Comparison of ENCODE assay signal across 19 cellular contexts in genomic region chr1:111164151-111164550, GRCh38.
"Had no signal": no experiment of that assay in that cellular context is flagged by ENCODE, and none has a peak within 500 bp of the region (broad histone marks: within the 10 kb centered on the region; RNA-seq: fewer than 3 reads in every experiment).

No MANE protein-coding gene starts in this region.

- DNase-seq: activated CD4-positive, alpha-beta T cell treated with anti-CD3 and anti-CD28 coated beads, Interleukin-2, amount 50 U/mL, for 48 hours; activated gamma-delta T cell; activated naive CD8-positive, alpha-beta T cell treated with anti-CD3 and anti-CD28 coated beads for 36 hours; brain microvascular endothelial cell; cerebellar nuclear complex; effector CD4-positive, alpha-beta T cell; lower lobe of right lung; stimulated activated CD4-positive, alpha-beta T cell treated with anti-CD3 and anti-CD28 coated beads, Interleukin-4, amount 100 ng/mL, for 4 hours; SW 1271; T-helper 2 cell; upper lobe of right lung had no signal

- H3K9me3 Mint-ChIP-seq: activated naive CD8-positive, alpha-beta T cell treated with anti-CD3 and anti-CD28 coated beads for 36 hours; natural killer cell treated with Interleukin-12 subunit alpha and Interleukin-12 subunit beta and Interleukin-15 and Interleukin-18, amount 100 ng/mL, for 72 hours; stimulated activated memory B cell treated with anti-CD40 and anti-IgM and Interleukin-4, amounts not matched to agents 10 μg/mL and 1 μg/mL and 100 μg/mL, for 72 hours had no signal

- H3K4me3 ChIP-seq: esophagus muscularis mucosa, lower lobe of right lung, thoracic aorta, upper lobe of right lung had no signal

- H3K27ac ChIP-seq: brain microvascular endothelial cell, esophagus muscularis mucosa, lower lobe of right lung, neutrophil, parathyroid adenoma, thoracic aorta, upper lobe of right lung, VCaP had no signal

- H3K79me2 ChIP-seq: parathyroid adenoma had no signal

- H3K4me1 ChIP-seq: esophagus muscularis mucosa, parathyroid adenoma, upper lobe of right lung had no signal

- H3K27me3 ChIP-seq: brain microvascular endothelial cell, esophagus muscularis mucosa, neutrophil, upper lobe of right lung had no signal

- H3K9ac ChIP-seq: parathyroid adenoma had no signal

- H3K4me3 Mint-ChIP-seq: activated naive CD8-positive, alpha-beta T cell treated with anti-CD3 and anti-CD28 coated beads for 36 hours; natural killer cell treated with Interleukin-12 subunit alpha and Interleukin-12 subunit beta and Interleukin-15 and Interleukin-18, amount 100 ng/mL, for 72 hours; stimulated activated memory B cell treated with anti-CD40 and anti-IgM and Interleukin-4, amounts not matched to agents 10 μg/mL and 1 μg/mL and 100 μg/mL, for 72 hours had no signal

- H2AFZ ChIP-seq: parathyroid adenoma had no signal

- ATAC-seq: lower lobe of right lung; natural killer cell treated with Interleukin-12 subunit alpha and Interleukin-12 subunit beta and Interleukin-15 and Interleukin-18, amount 100 ng/mL, for 72 hours; sciatic nerve; stimulated activated memory B cell treated with anti-CD40 and anti-IgM and Interleukin-4, amounts not matched to agents 10 μg/mL and 1 μg/mL and 100 μg/mL, for 72 hours; upper lobe of right lung had no signal

- H3K27me3 Mint-ChIP-seq: activated naive CD8-positive, alpha-beta T cell treated with anti-CD3 and anti-CD28 coated beads for 36 hours; natural killer cell treated with Interleukin-12 subunit alpha and Interleukin-12 subunit beta and Interleukin-15 and Interleukin-18, amount 100 ng/mL, for 72 hours; stimulated activated memory B cell treated with anti-CD40 and anti-IgM and Interleukin-4, amounts not matched to agents 10 μg/mL and 1 μg/mL and 100 μg/mL, for 72 hours had no signal

- H3K9me3 ChIP-seq: esophagus muscularis mucosa, lower lobe of right lung, neutrophil, thoracic aorta, upper lobe of right lung had no signal

- H3K27ac Mint-ChIP-seq: activated naive CD8-positive, alpha-beta T cell treated with anti-CD3 and anti-CD28 coated beads for 36 hours; natural killer cell treated with Interleukin-12 subunit alpha and Interleukin-12 subunit beta and Interleukin-15 and Interleukin-18, amount 100 ng/mL, for 72 hours; stimulated activated memory B cell treated with anti-CD40 and anti-IgM and Interleukin-4, amounts not matched to agents 10 μg/mL and 1 μg/mL and 100 μg/mL, for 72 hours had no signal
